Comparison of ENCODE assay signal across 27 cellular contexts in the genomic region with DNA sequence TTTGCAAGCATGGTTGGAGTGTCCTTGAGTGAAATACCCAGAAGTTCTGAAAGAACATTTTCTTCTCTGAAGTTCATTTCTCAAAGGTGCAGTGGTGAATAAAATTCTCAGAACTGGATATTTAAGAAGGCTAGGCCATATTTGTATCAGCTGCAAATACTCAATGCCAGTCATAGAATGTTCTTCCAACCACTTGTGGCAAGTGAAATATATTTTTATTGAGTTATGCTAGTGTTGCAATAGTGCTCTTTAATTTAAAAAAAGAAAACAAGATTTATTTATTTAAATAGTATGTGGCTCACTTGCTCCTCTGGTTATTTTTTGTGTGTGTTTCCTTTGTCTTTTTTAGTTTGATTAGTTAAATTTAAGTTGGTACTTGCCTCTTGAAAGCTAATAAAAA.
"Had no signal": no experiment of that assay in that cellular context is flagged by ENCODE, and none has a peak within 500 bp of the region (broad histone marks: within the 10 kb centered on the region; RNA-seq: fewer than 3 reads in every experiment).

No MANE protein-coding gene starts in this region.

- H3K27ac ChIP-seq: adrenal gland, ascending aorta, esophagus muscularis mucosa, parathyroid adenoma, psoas muscle, sigmoid colon, transverse colon, VCaP had no signal

- H3K27me3 ChIP-seq: adrenal gland, ascending aorta, esophagus muscularis mucosa, gastrocnemius medialis, sigmoid colon, transverse colon had no signal

- FAIRE-seq: endothelial cell of umbilical vein, keratinocyte, TTC549 had no signal

- H3K4me1 ChIP-seq: adrenal gland, ascending aorta, esophagus muscularis mucosa, parathyroid adenoma, sigmoid colon, transverse colon had no signal

- H3K4me3 ChIP-seq: adrenal gland, ascending aorta, esophagus muscularis mucosa, gastrocnemius medialis, psoas muscle, sigmoid colon, transverse colon had no signal

- H3K36me3 ChIP-seq: adrenal gland, ascending aorta, esophagus muscularis mucosa, gastrocnemius medialis, transverse colon had no signal

- H3K9me3 ChIP-seq: adrenal gland, ascending aorta, esophagus muscularis mucosa, gastrocnemius medialis, psoas muscle, sigmoid colon, transverse colon had no signal

- DNase-seq: activated CD4-positive, alpha-beta T cell treated with anti-CD3 and anti-CD28 coated beads for 48 hours; activated CD4-positive, alpha-beta T cell treated with anti-CD3 and anti-CD28 coated beads, Interleukin-2, amount 50 U/mL, for 48 hours; activated CD8-positive, alpha-beta memory T cell treated with anti-CD3 and anti-CD28 coated beads for 24 hours; activated effector memory CD4-positive, alpha-beta T cell treated with Interleukin-2 at 50 U/mL for 16 hours; activated naive CD4-positive, alpha-beta T cell treated with Interleukin-2 at 50 U/mL for 16 hours; adrenal gland; cortex of kidney; gastrocnemius medialis; glutamatergic neuron; left colon; naive thymus-derived CD8-positive, alpha-beta T cell; nucleus accumbens; psoas muscle; sigmoid colon; stimulated activated CD4-positive, alpha-beta T cell treated with anti-CD3 and anti-CD28 coated beads, Interleukin-15, amount 100 ng/mL, for 24 hours; stimulated activated CD4-positive, alpha-beta T cell treated with anti-CD3 and anti-CD28 coated beads, Interleukin-2, amount 100 ng/mL, for 24 hours; stimulated activated naive CD4-positive, alpha-beta T cell treated with Interleukin-2 at 50 U/mL for 16 hours; SW 1271; T-helper 9 cell; transverse colon had no signal
